In the genomic region with DNA sequence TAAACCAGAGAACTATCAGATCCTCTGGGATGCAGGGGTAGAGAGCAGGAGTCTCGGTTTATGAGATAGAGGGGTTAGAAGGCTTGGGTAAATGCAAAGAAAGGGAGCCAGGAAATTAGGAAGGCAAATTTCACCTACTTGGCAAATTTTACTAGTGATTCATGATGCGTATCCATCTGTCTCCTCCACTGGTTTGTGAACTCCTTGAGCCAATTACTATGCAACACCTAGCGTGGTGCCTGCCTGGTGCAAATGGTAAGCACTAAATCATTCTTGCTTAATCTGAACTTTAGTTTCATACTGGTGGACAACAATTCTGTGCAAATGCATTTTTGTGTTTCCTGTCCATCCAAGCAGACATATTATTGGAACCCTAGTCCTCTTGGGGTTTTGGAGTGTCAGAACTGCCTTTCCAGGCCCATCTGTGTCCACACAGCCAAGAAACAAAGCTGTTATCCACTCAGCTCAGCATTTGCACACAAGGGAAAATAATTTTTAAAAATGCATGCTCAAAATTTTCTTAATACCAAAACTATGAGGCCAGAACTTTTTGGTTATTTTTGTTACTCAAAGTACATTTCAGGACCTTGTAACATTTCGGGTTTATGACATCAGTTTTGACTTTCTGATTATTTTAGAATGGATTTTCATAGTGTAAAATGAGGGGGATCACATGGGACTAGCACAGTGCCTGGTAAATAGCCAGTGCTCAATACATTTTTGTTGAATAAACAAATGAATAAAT, we compare ENCODE assay signal across 23 cellular contexts. TPM values are rescaled to one million over a fixed set of nuclear protein-coding genes. Genes with fewer than 3 reads are reported as not detected.
DNase-seq lines count a peak whose midpoint lies in the region; ATAC-seq, FAIRE-seq and TF ChIP-seq lines count a peak whose summit lies in the region.
"Had no signal": no experiment of that assay in that cellular context is flagged by ENCODE, and none has a peak within 500 bp of the region (broad histone marks: within the 10 kb centered on the region; RNA-seq: fewer than 3 reads in every experiment).

No MANE protein-coding gene starts in this region.

- no peak for FAIRE-seq in bronchial epithelial cell (lab: Jason Lieb, UNC)

- peak overlapping the region; percentile 59 for H3K9ac ChIP-seq in HUES6 (ENCODE audit: low read length)

- intact Hi-C loops in transverse colon (cut with DNase I; ENCODE audit: low total_unique reads), result no loop called here

- H3K27me3 ChIP-seq in HUES6 (ENCODE audit: control insufficient read depth, insufficient read depth, low read length), result no peaks in the 10 kb centered on the region
- peaks cover 5% of the 10 kb centered on the region for H3K27me3 ChIP-seq in bronchial epithelial cell (ENCODE audit: control insufficient read depth, insufficient read depth, low read length)
- H3K27me3 ChIP-seq in effector memory CD4-positive, alpha-beta T cell (replicated peaks; ENCODE audit: control insufficient read depth, insufficient read depth, low read length, poor library complexity, severe bottlenecking), result no peaks in the 10 kb centered on the region
- peaks cover 3% of the 10 kb centered on the region for H3K27me3 ChIP-seq in transverse colon

- H3K4me1 ChIP-seq in HUES6 (ENCODE audit: control insufficient read depth, insufficient read depth, low read length), result peaks cover 14% of the 10 kb centered on the region
- no peaks in the 10 kb centered on the region for H3K4me1 ChIP-seq in effector memory CD4-positive, alpha-beta T cell (ENCODE audit: control insufficient read depth, insufficient read depth, low read length, poor library complexity, severe bottlenecking)
- H3K4me1 ChIP-seq in transverse colon, result no peaks in the 10 kb centered on the region
- H3K4me1 ChIP-seq: heart left ventricle, psoas muscle had no signal

- H3K27ac ChIP-seq in HUES6 (ENCODE audit: low read depth, low read length) (no peak overlapping the region), transverse colon (no peak overlapping the region)
- no peak overlapping the region for H3K27ac ChIP-seq in effector memory CD4-positive, alpha-beta T cell (ENCODE audit: insufficient read depth, low read length, poor library complexity, severe bottlenecking)
- H3K27ac ChIP-seq: psoas muscle had no signal

- TF ChIP-seq CTCF in bronchial epithelial cell (IDR thresholded peaks at IDR 0.05; ENCODE audit: insufficient read depth, low read length, severe bottlenecking) (no peak), transverse colon (IDR thresholded peaks at IDR 0.05) (no peak)

- DNase-seq in DMS 273 (lab: John Stamatoyannopoulos, UW; ENCODE audit: unreplicated experiment), result peak; percentile 73
- peak; percentile 8 for DNase-seq in bronchial epithelial cell (ENCODE audit: low read depth)
- DNase-seq in islet precursor cell, result peak; percentile 59
- DNase-seq in effector memory CD4-positive, alpha-beta T cell, result no peak
- DNase-seq in transverse colon, result no peak
- DNase-seq in NCI-H1436 treated with DMSO at 0.1 percent for 48 hours (lab: John Stamatoyannopoulos, UW), result no peak
- DNase-seq: activated CD4-positive, alpha-beta T cell treated with anti-CD3 and anti-CD28 coated beads, Interleukin-2, amount 50 U/mL, for 4 hours; activated naive CD4-positive, alpha-beta T cell treated with anti-CD3 and anti-CD28 coated beads for 36 hours; activated T-cell treated with anti-CD3 and anti-CD28 coated beads for 4 hours; CD8-positive, alpha-beta memory T cell; erythroblast; heart left ventricle; immature natural killer cell; KBM-7; naive thymus-derived CD8-positive, alpha-beta T cell; psoas muscle; stimulated activated CD4-positive, alpha-beta T cell treated with anti-CD3 and anti-CD28 coated beads, Interleukin-4, amount 100 ng/mL, for 4 hours had no signal

- TF ChIP-seq EP300 in transverse colon (IDR thresholded peaks at IDR 0.05; ENCODE audit: low read depth), result no peak

- TF ChIP-seq POLR2A in transverse colon (IDR thresholded peaks at IDR 0.05), result no peak

- in situ Hi-C loops in transverse colon (cut with MboI; ENCODE audit: low pct_ligation_motif_present in 1 of 4, low pct_unique_long_range_greater_than_20kb in 1 of 4, low sequenced_read_pairs in 3 of 4), result loop anchor here in 1 of 4 donors (25.0 kb wide), 1 partner anchor 547 kb away; no protein-coding TSS in a partner anchor

- WGBS in transverse colon (ENCODE audit: low coverage in 1 of 2), 2 donors, result 69 to 85% methylated on average over 3 to 4 of the region's 4 CpGs

- H3K9me3 ChIP-seq in HUES6 (ENCODE audit: control insufficient read depth, insufficient read depth, low read depth, low read length), result no peaks in the 10 kb centered on the region
- no peaks in the 10 kb centered on the region for H3K9me3 ChIP-seq in effector memory CD4-positive, alpha-beta T cell (ENCODE audit: control insufficient read depth, low read length)
- no peaks in the 10 kb centered on the region for H3K9me3 ChIP-seq in transverse colon
- H3K9me3 ChIP-seq: heart left ventricle, psoas muscle had no signal

- no peaks in the 10 kb centered on the region for H3K36me3 ChIP-seq in HUES6 (ENCODE audit: control insufficient read depth, insufficient read depth, low read length)
- H3K36me3 ChIP-seq in bronchial epithelial cell (ENCODE audit: control insufficient read depth, insufficient read depth, low read length), result no peaks in the 10 kb centered on the region
- no peaks in the 10 kb centered on the region for H3K36me3 ChIP-seq in effector memory CD4-positive, alpha-beta T cell (ENCODE audit: control insufficient read depth, insufficient read depth, low read length)
- H3K36me3 ChIP-seq in transverse colon, result no peaks in the 10 kb centered on the region
- H3K36me3 ChIP-seq: heart left ventricle had no signal

- H3K4me3 ChIP-seq in HUES6 (ENCODE audit: low read depth, low read length) (peak overlapping the region; percentile 36; the same call in 1 of the 2 replicates), bronchial epithelial cell (ENCODE audit: low read depth, low read length) (no peak overlapping the region), transverse colon (no peak overlapping the region)
- no peak overlapping the region for H3K4me3 ChIP-seq in effector memory CD4-positive, alpha-beta T cell (ENCODE audit: insufficient read depth, low read depth, low read length, poor library complexity, severe bottlenecking)
- H3K4me3 ChIP-seq: heart left ventricle, psoas muscle had no signal

- no peak for ATAC-seq in HG03280 (IDR thresholded peaks at IDR 0.05; ENCODE audit: unreplicated experiment)
- ATAC-seq: HCT116; naive thymus-derived CD8-positive, alpha-beta T cell; psoas muscle had no signal

RNA-seq across cellular contexts. Expression of a gene that starts 5.2 kb away (rescaled TPM):
- total RNA-seq in bronchial epithelial cell, result not detected in 2 replicates
- total RNA-seq in transverse colon, result 1 to 10 TPM in 1 of 4 donors, under 1 TPM in 1, not detected in 2; 0.48 to 3.1 TPM
- total RNA-seq: activated naive CD4-positive, alpha-beta T cell treated with anti-CD3 and anti-CD28 coated beads for 36 hours; CD8-positive, alpha-beta memory T cell; dermis microvascular lymphatic vessel endothelial cell; lung microvascular endothelial cell; naive thymus-derived CD8-positive, alpha-beta T cell; psoas muscle; subcutaneous adipose tissue had no signal

Comparison
In these comparisons a context has a peak if more than half of its experiments do, and no peak if none do; other contexts are left out.
1. DNase-seq: peak in DMS 273 (single experiment), bronchial epithelial cell (single experiment) and islet precursor cell (single experiment); none in effector memory CD4-positive, alpha-beta T cell (0 of 3), transverse colon (single experiment) and NCI-H1436 treated with DMSO at 0.1 percent for 48 hours (single experiment).